ENCODE assay signal across 2 cellular contexts in the genomic region with DNA sequence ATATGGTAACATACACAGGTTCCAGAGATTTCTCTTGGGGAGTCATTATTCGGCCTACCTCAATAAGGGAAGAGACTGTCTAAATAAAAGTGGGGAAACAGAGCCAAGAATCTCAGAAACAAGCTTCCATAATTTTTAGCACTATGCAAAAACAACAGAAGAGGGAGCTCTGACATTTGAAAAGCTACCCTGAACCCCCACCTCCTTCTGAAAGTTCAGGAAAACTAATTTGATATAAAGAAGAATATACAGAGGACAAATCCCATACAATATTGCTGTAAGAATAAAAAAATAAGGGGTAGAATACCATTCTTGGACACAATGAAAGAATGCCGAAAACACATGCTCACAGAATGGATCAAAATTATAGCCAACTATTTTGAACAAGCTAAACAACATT.
TF ChIP-seq lines count a peak whose summit lies in the region.

No MANE protein-coding gene starts in this region.

TF ChIP-seq in WTC11, 78 proteins besides CTCF, POLR2A, EP300 and RAD21 (continues in another document):
- TF ChIP-seq, protein P1, sequence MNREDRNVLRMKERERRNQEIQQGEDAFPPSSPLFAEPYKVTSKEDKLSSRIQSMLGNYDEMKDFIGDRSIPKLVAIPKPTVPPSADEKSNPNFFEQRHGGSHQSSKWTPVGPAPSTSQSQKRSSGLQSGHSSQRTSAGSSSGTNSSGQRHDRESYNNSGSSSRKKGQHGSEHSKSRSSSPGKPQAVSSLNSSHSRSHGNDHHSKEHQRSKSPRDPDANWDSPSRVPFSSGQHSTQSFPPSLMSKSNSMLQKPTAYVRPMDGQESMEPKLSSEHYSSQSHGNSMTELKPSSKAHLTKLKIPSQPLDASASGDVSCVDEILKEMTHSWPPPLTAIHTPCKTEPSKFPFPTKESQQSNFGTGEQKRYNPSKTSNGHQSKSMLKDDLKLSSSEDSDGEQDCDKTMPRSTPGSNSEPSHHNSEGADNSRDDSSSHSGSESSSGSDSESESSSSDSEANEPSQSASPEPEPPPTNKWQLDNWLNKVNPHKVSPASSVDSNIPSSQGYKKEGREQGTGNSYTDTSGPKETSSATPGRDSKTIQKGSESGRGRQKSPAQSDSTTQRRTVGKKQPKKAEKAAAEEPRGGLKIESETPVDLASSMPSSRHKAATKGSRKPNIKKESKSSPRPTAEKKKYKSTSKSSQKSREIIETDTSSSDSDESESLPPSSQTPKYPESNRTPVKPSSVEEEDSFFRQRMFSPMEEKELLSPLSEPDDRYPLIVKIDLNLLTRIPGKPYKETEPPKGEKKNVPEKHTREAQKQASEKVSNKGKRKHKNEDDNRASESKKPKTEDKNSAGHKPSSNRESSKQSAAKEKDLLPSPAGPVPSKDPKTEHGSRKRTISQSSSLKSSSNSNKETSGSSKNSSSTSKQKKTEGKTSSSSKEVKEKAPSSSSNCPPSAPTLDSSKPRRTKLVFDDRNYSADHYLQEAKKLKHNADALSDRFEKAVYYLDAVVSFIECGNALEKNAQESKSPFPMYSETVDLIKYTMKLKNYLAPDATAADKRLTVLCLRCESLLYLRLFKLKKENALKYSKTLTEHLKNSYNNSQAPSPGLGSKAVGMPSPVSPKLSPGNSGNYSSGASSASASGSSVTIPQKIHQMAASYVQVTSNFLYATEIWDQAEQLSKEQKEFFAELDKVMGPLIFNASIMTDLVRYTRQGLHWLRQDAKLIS (CRISPR knock-in tag; IDR thresholded peaks at IDR 0.05; ENCODE audit: borderline replicate concordance), result no peak
- TF ChIP-seq, protein P2, sequence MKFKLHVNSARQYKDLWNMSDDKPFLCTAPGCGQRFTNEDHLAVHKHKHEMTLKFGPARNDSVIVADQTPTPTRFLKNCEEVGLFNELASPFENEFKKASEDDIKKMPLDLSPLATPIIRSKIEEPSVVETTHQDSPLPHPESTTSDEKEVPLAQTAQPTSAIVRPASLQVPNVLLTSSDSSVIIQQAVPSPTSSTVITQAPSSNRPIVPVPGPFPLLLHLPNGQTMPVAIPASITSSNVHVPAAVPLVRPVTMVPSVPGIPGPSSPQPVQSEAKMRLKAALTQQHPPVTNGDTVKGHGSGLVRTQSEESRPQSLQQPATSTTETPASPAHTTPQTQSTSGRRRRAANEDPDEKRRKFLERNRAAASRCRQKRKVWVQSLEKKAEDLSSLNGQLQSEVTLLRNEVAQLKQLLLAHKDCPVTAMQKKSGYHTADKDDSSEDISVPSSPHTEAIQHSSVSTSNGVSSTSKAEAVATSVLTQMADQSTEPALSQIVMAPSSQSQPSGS (CRISPR knock-in tag; IDR thresholded peaks at IDR 0.05; ENCODE audit: borderline replicate concordance, low read depth), result no peak
- no peak for TF ChIP-seq PRRX2 (CRISPR knock-in tag; IDR thresholded peaks at IDR 0.05)
- TF ChIP-seq, protein P3, sequence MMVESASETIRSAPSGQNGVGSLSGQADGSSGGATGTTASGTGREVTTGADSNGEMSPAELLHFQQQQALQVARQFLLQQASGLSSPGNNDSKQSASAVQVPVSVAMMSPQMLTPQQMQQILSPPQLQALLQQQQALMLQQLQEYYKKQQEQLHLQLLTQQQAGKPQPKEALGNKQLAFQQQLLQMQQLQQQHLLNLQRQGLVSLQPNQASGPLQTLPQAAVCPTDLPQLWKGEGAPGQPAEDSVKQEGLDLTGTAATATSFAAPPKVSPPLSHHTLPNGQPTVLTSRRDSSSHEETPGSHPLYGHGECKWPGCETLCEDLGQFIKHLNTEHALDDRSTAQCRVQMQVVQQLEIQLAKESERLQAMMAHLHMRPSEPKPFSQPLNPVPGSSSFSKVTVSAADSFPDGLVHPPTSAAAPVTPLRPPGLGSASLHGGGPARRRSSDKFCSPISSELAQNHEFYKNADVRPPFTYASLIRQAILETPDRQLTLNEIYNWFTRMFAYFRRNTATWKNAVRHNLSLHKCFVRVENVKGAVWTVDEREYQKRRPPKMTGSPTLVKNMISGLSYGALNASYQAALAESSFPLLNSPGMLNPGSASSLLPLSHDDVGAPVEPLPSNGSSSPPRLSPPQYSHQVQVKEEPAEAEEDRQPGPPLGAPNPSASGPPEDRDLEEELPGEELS (CRISPR knock-in tag; IDR thresholded peaks at IDR 0.05), result no peak
- TF ChIP-seq, protein P4, sequence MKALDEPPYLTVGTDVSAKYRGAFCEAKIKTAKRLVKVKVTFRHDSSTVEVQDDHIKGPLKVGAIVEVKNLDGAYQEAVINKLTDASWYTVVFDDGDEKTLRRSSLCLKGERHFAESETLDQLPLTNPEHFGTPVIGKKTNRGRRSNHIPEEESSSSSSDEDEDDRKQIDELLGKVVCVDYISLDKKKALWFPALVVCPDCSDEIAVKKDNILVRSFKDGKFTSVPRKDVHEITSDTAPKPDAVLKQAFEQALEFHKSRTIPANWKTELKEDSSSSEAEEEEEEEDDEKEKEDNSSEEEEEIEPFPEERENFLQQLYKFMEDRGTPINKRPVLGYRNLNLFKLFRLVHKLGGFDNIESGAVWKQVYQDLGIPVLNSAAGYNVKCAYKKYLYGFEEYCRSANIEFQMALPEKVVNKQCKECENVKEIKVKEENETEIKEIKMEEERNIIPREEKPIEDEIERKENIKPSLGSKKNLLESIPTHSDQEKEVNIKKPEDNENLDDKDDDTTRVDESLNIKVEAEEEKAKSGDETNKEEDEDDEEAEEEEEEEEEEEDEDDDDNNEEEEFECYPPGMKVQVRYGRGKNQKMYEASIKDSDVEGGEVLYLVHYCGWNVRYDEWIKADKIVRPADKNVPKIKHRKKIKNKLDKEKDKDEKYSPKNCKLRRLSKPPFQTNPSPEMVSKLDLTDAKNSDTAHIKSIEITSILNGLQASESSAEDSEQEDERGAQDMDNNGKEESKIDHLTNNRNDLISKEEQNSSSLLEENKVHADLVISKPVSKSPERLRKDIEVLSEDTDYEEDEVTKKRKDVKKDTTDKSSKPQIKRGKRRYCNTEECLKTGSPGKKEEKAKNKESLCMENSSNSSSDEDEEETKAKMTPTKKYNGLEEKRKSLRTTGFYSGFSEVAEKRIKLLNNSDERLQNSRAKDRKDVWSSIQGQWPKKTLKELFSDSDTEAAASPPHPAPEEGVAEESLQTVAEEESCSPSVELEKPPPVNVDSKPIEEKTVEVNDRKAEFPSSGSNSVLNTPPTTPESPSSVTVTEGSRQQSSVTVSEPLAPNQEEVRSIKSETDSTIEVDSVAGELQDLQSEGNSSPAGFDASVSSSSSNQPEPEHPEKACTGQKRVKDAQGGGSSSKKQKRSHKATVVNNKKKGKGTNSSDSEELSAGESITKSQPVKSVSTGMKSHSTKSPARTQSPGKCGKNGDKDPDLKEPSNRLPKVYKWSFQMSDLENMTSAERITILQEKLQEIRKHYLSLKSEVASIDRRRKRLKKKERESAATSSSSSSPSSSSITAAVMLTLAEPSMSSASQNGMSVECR (CRISPR knock-in tag; IDR thresholded peaks at IDR 0.05; ENCODE audit: borderline replicate concordance), result no peak
- TF ChIP-seq, protein P5, sequence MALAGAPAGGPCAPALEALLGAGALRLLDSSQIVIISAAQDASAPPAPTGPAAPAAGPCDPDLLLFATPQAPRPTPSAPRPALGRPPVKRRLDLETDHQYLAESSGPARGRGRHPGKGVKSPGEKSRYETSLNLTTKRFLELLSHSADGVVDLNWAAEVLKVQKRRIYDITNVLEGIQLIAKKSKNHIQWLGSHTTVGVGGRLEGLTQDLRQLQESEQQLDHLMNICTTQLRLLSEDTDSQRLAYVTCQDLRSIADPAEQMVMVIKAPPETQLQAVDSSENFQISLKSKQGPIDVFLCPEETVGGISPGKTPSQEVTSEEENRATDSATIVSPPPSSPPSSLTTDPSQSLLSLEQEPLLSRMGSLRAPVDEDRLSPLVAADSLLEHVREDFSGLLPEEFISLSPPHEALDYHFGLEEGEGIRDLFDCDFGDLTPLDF (CRISPR knock-in tag; IDR thresholded peaks at IDR 0.05), result no peak
- no peak for TF ChIP-seq ELF4 (CRISPR knock-in tag; IDR thresholded peaks at IDR 0.05; ENCODE audit: low read depth)

TF ChIP-seq in HepG2, 621 proteins besides CTCF, POLR2A, EP300 and RAD21:
- TF ChIP-seq, protein P6, sequence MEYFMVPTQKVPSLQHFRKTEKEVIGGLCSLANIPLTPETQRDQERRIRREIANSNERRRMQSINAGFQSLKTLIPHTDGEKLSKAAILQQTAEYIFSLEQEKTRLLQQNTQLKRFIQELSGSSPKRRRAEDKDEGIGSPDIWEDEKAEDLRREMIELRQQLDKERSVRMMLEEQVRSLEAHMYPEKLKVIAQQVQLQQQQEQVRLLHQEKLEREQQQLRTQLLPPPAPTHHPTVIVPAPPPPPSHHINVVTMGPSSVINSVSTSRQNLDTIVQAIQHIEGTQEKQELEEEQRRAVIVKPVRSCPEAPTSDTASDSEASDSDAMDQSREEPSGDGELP (IDR thresholded peaks at IDR 0.05; ENCODE audit: borderline replicate concordance, low read depth), result no peak
- TF ChIP-seq ZNF292 (CRISPR knock-in tag; IDR thresholded peaks at IDR 0.05; ENCODE audit: borderline replicate concordance, low read depth) (no peak), SMC3 (IDR thresholded peaks at IDR 0.05; ENCODE audit: low read length) (peak; percentile 19; the same call in 1 of the 2 replicates), TEAD3 (CRISPR knock-in tag; optimal IDR thresholded peaks at IDR 0.05; ENCODE audit: borderline replicate concordance) (no peak)
- TF ChIP-seq, protein P7, sequence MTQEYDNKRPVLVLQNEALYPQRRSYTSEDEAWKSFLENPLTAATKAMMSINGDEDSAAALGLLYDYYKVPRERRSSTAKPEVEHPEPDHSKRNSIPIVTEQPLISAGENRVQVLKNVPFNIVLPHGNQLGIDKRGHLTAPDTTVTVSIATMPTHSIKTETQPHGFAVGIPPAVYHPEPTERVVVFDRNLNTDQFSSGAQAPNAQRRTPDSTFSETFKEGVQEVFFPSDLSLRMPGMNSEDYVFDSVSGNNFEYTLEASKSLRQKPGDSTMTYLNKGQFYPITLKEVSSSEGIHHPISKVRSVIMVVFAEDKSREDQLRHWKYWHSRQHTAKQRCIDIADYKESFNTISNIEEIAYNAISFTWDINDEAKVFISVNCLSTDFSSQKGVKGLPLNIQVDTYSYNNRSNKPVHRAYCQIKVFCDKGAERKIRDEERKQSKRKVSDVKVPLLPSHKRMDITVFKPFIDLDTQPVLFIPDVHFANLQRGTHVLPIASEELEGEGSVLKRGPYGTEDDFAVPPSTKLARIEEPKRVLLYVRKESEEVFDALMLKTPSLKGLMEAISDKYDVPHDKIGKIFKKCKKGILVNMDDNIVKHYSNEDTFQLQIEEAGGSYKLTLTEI (CRISPR knock-in tag; conservative IDR thresholded peaks at IDR 0.05), result no peak
- TF ChIP-seq, protein P8, sequence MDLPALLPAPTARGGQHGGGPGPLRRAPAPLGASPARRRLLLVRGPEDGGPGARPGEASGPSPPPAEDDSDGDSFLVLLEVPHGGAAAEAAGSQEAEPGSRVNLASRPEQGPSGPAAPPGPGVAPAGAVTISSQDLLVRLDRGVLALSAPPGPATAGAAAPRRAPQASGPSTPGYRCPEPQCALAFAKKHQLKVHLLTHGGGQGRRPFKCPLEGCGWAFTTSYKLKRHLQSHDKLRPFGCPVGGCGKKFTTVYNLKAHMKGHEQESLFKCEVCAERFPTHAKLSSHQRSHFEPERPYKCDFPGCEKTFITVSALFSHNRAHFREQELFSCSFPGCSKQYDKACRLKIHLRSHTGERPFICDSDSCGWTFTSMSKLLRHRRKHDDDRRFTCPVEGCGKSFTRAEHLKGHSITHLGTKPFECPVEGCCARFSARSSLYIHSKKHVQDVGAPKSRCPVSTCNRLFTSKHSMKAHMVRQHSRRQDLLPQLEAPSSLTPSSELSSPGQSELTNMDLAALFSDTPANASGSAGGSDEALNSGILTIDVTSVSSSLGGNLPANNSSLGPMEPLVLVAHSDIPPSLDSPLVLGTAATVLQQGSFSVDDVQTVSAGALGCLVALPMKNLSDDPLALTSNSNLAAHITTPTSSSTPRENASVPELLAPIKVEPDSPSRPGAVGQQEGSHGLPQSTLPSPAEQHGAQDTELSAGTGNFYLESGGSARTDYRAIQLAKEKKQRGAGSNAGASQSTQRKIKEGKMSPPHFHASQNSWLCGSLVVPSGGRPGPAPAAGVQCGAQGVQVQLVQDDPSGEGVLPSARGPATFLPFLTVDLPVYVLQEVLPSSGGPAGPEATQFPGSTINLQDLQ (CRISPR knock-in tag; IDR thresholded peaks at IDR 0.05), result no peak
